In the genomic region with DNA sequence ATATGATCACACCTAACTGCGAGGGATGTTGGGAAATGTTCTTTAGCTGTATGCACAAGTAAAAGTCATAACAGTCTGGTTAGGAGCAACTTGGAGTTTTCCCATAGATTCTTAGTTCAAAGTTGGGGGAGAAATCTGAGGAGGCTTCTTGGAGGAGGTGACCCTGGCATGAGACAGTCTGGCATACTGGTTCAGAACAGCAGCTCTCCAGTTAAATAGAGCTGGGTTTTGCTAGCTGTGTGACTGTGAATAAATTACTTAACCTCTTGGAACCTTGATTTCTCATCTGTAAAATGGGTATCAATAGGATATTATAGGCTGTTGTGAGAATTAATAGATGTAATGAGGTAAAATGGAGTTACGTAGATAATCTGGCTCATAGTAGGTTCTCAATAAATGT, we compare ENCODE assay signal across 1 cellular context.
TF ChIP-seq lines count a peak whose summit lies in the region.

No MANE protein-coding gene starts in this region.

TF ChIP-seq in A549, 52 proteins besides CTCF, POLR2A, EP300 and RAD21 (continued from another document):
- TF ChIP-seq HOXA7 (CRISPR knock-in tag; IDR thresholded peaks at IDR 0.05) (no peak), ZFP36 (IDR thresholded peaks at IDR 0.05; ENCODE audit: borderline replicate concordance, partially characterized antibody) (peak; percentile 72)
